In genomic region chr1:11838349-11839272, GRCh38 we compare ENCODE assay signal across 8 cellular contexts. TPM values are rescaled to one million over a fixed set of nuclear protein-coding genes. Genes with fewer than 3 reads are reported as not detected.
DNase-seq lines count a peak whose midpoint lies in the region; ATAC-seq and TF ChIP-seq lines count a peak whose summit lies in the region.

No MANE protein-coding gene starts in this region.

- no peak overlapping the region for H3K4me3 Mint-ChIP-seq in CD14-positive monocyte
- peak overlapping the region in 1 of 2 donors; percentile 8 for H3K4me3 Mint-ChIP-seq in effector memory CD8-positive, alpha-beta T cell

- TF ChIP-seq CTCF in CD14-positive monocyte (IDR thresholded peaks at IDR 0.05), result peak; percentile 99

- CTCF ChIA-PET in HEK293T (lab: Yijun Ruan, JAX), result interaction anchor here (0.6 to 3.7 kb wide), 9 partner anchors 9 to 158 kb away, joined by 3 to 17 read pairs (median 4); partner anchors contain the start of gene NPPA

- POLR2A ChIA-PET in HEK293T (lab: Yijun Ruan, JAX), result interaction anchor here (0.6 to 1.2 kb wide), 2 partner anchors 69 to 71 kb away, joined by 3 to 4 read pairs; no protein-coding TSS in a partner anchor

- peaks cover 31% of the 10 kb centered on the region for H3K4me1 Mint-ChIP-seq in CD14-positive monocyte
- peaks cover 0 to 4% of the 10 kb centered on the region in 2 donors for H3K4me1 Mint-ChIP-seq in effector memory CD8-positive, alpha-beta T cell (ENCODE audit: low read depth in 2 of 2)

- H3K27ac Mint-ChIP-seq in CD14-positive monocyte, result peak overlapping the region in 4 of 7 donors; percentile 4 to 66 (median 43)
- peak overlapping the region in 1 of 2 donors; percentile 66 for H3K27ac Mint-ChIP-seq in effector memory CD8-positive, alpha-beta T cell

- H3K36me3 Mint-ChIP-seq in CD14-positive monocyte, result peaks cover 83 to 91% of the 10 kb centered on the region in 2 donors
- peaks cover 25% of the 10 kb centered on the region for H3K36me3 Mint-ChIP-seq in effector memory CD8-positive, alpha-beta T cell (ENCODE audit: insufficient read depth)

- intact Hi-C loops in CD14-positive monocyte (cut with micrococcal nuclease), result loop anchor here (1.0 to 2.0 kb wide), 3 partner anchors 54 to 69 kb away; no protein-coding TSS in a partner anchor

- H3K9me3 Mint-ChIP-seq in CD14-positive monocyte, result no peaks in the 10 kb centered on the region
- no peaks in the 10 kb centered on the region for H3K9me3 Mint-ChIP-seq in effector memory CD8-positive, alpha-beta T cell

- DNase-seq in CD14-positive monocyte (ENCODE audit: low spot score) (peak; percentile 72), HEK293T (ENCODE audit: extremely low spot score) (peak; percentile 91), NOMO-1 (lab: John Stamatoyannopoulos, UW; ENCODE audit: unreplicated experiment in 2 of 2) (peak; percentile 39 to 65), mesenteric fat pad (ENCODE audit: low spot score) (peak; percentile 93), kidney glomerular epithelial cell (lab: John Stamatoyannopoulos, UW) (no peak)
- DNase-seq in activated CD8-positive, alpha-beta memory T cell treated with anti-CD3 and anti-CD28 coated beads for 4 hours (ENCODE audit: low read depth in 2 of 2), result peak; percentile 40 to 46
- peak; percentile 62 to 72 (median 71) for DNase-seq in effector memory CD8-positive, alpha-beta T cell
- peak; percentile 52 to 54 for DNase-seq in stimulated activated CD8-positive, alpha-beta memory T cell treated with anti-CD3 and anti-CD28 coated beads, Interleukin-2, amount 100 ng/mL, for 1 hour (ENCODE audit: low read depth in 2 of 2)

- peak; percentile 94 for ATAC-seq in effector memory CD8-positive, alpha-beta T cell (replicated peaks)

- no peaks in the 10 kb centered on the region for H3K27me3 Mint-ChIP-seq in CD14-positive monocyte (ENCODE audit: low read depth in 3 of 3)
- H3K27me3 Mint-ChIP-seq in effector memory CD8-positive, alpha-beta T cell, result no peaks in the 10 kb centered on the region

TF ChIP-seq in HEK293T, 16 proteins besides CTCF, POLR2A, EP300 and RAD21:
- no peak for TF ChIP-seq BHLHE40 (IDR thresholded peaks at IDR 0.05; ENCODE audit: borderline replicate concordance)
- TF ChIP-seq ELF4 (IDR thresholded peaks at IDR 0.05), result no peak
- TF ChIP-seq NFRKB (IDR thresholded peaks at IDR 0.05), result no peak

RNA-seq across cellular contexts. Expression of gene NPPA, which starts 9.0 kb away (rescaled TPM):
- not detected for polyA plus RNA-seq in CD14-positive monocyte
- not detected for total RNA-seq in mesenteric fat pad

RNA-seq across cellular contexts. Expression of gene NPPB, which starts 20.1 kb away (rescaled TPM):
- not detected for polyA plus RNA-seq in CD14-positive monocyte
- total RNA-seq in mesenteric fat pad, result not detected

RNA-seq across cellular contexts. Expression of gene CLCN6, which starts 32.6 kb away (rescaled TPM):
- 1 to 10 TPM; 3.8 to 4.2 TPM for polyA plus RNA-seq in CD14-positive monocyte
- total RNA-seq in mesenteric fat pad, result 24.1 TPM

RNA-seq across cellular contexts. Expression of gene MTHFR, which starts 32.8 kb away (rescaled TPM):
- 1 to 10 TPM; 4.5 to 8.5 TPM for polyA plus RNA-seq in CD14-positive monocyte
- total RNA-seq in mesenteric fat pad, result 35.8 TPM
